Comparison of ENCODE assay signal across 24 cellular contexts in genomic region chr3:11285471-11285870, GRCh38. TPM values are rescaled to one million over a fixed set of nuclear protein-coding genes. Genes with fewer than 3 reads are reported as not detected.
DNase-seq lines count a peak whose midpoint lies in the region; ATAC-seq and TF ChIP-seq lines count a peak whose summit lies in the region.
"Had no signal": no experiment of that assay in that cellular context is flagged by ENCODE, and none has a peak within 500 bp of the region (broad histone marks: within the 10 kb centered on the region; RNA-seq: fewer than 3 reads in every experiment).

No MANE protein-coding gene starts in this region.

- H3K4me2 ChIP-seq in BLaER1 (peak overlapping the region; percentile 86), smooth muscle cell (no peak overlapping the region)

- H3K4me3 ChIP-seq in BLaER1 (no peak overlapping the region), Panc1 (ENCODE audit: low read depth in 2 of 2, low read length in 2 of 2) (no peak overlapping the region), fibroblast of pulmonary artery (replicated peaks; ENCODE audit: low read depth, low read length) (no peak overlapping the region), smooth muscle cell (no peak overlapping the region)
- H3K4me3 ChIP-seq: SK-N-MC had no signal

- DNase-seq in Panc1 (ENCODE audit: low read depth, low spot score) (no peak), fibroblast of pulmonary artery (ENCODE audit: low read depth) (peak; percentile 55), smooth muscle cell (lab: John Stamatoyannopoulos, UW; ENCODE audit: unreplicated experiment) (no peak), dermis blood vessel endothelial cell (no peak)
- DNase-seq in stimulated activated naive CD4-positive, alpha-beta T cell (lab: John Stamatoyannopoulos, UW) = no peak
- DNase-seq: 8988T; Calu3; DMS153; DND-41; KBM-7; MV-4-11; NCI-H1105; NCI-H1436 treated with DMSO at 0.1 percent for 48 hours; NCI-H1930; NCI-H2107; NCI-H446; NCI-H524 treated with DMSO at 0.1 percent for 48 hours; NCI-H774; NK-92 treated with Interleukin-12 subunit alpha and Interleukin-12 subunit beta, amount 100 ng/mL, for 24 hours; SIG-M5 had no signal

- H3K9me3 ChIP-seq in BLaER1 (no peaks in the 10 kb centered on the region), Panc1 (ENCODE audit: control insufficient read depth, insufficient read depth, low read depth, low read length) (no peaks in the 10 kb centered on the region), smooth muscle cell (replicated peaks; ENCODE audit: low read depth) (no peaks in the 10 kb centered on the region)

- H4K20me1 ChIP-seq in BLaER1 = peaks cover 91% of the 10 kb centered on the region
- H4K20me1 ChIP-seq in smooth muscle cell (ENCODE audit: low read depth) = no peaks in the 10 kb centered on the region

- in situ Hi-C loops in Panc1 (cut with HindIII; ENCODE audit: low pct_unique_long_range_greater_than_20kb, low sequenced_read_pairs) = no loop called here

- no peak for TF ChIP-seq CTCF in Panc1 (IDR thresholded peaks at IDR 0.05)
- TF ChIP-seq CTCF in fibroblast of pulmonary artery (IDR thresholded peaks at IDR 0.05; ENCODE audit: low read length, missing control alignments) = no peak
- TF ChIP-seq CTCF in smooth muscle cell (IDR thresholded peaks at IDR 0.05; ENCODE audit: borderline replicate concordance, insufficient read depth, poor library complexity, severe bottlenecking) = no peak

- H2AFZ ChIP-seq in smooth muscle cell (ENCODE audit: low read depth) = no peak overlapping the region

- intact Hi-C loops in Panc1 (cut with micrococcal nuclease; ENCODE audit: unreplicated experiment) = no loop called here

- 62% methylated on average over 2 of the region's 2 CpGs for WGBS in smooth muscle cell (ENCODE audit: low lambda C conversion rate)

- H3K9ac ChIP-seq in BLaER1 (no peak overlapping the region), smooth muscle cell (ENCODE audit: low read depth) (no peak overlapping the region)

- peaks cover 56% of the 10 kb centered on the region for H3K4me1 ChIP-seq in BLaER1
- peaks cover 31% of the 10 kb centered on the region for H3K4me1 ChIP-seq in Panc1 (ENCODE audit: control insufficient read depth, insufficient read depth, low read length)
- peaks cover 11% of the 10 kb centered on the region for H3K4me1 ChIP-seq in smooth muscle cell (ENCODE audit: low read depth)

- peaks cover 24% of the 10 kb centered on the region for H3F3A ChIP-seq in smooth muscle cell (ENCODE audit: low read depth)

- no TSS peak for BruUV-seq in Panc1 (replicated peaks; lab: Mats Ljungman, UMichigan)

- H3K36me3 ChIP-seq in BLaER1 (peaks cover 36% of the 10 kb centered on the region), Panc1 (ENCODE audit: control insufficient read depth, insufficient read depth, low read length) (no peaks in the 10 kb centered on the region), smooth muscle cell (ENCODE audit: low read depth) (no peaks in the 10 kb centered on the region)

- peaks cover 34% of the 10 kb centered on the region for H3K79me2 ChIP-seq in smooth muscle cell (ENCODE audit: low read depth)

- POLR2A ChIA-PET in Panc1 (lab: Charles Lee) = interaction anchor here (0.8 kb wide), 1 partner anchor 13 kb away, joined by 4 read pairs; the partner anchor contains the start of gene ATG7

- H3K27ac ChIP-seq in BLaER1 = no peak overlapping the region
- peak overlapping the region; percentile 54 for H3K27ac ChIP-seq in Panc1 (ENCODE audit: low read length)
- H3K27ac ChIP-seq in smooth muscle cell (ENCODE audit: low read depth) = peak overlapping the region; percentile 17
- H3K27ac ChIP-seq: SK-N-MC had no signal

- CTCF ChIA-PET in Panc1 (lab: Charles Lee) = interaction anchor here (0.7 kb wide), 1 partner anchor 49 kb away, joined by 3 read pairs; no protein-coding TSS in a partner anchor

- ATAC-seq in Panc1 = no peak
- ATAC-seq in GM21423 (IDR thresholded peaks at IDR 0.05; ENCODE audit: unreplicated experiment) = no peak
- ATAC-seq: HCT116 had no signal

- H3K27me3 ChIP-seq in BLaER1 = no peaks in the 10 kb centered on the region
- no peaks in the 10 kb centered on the region for H3K27me3 ChIP-seq in Panc1 (ENCODE audit: control insufficient read depth, insufficient read depth, low read length)
- no peaks in the 10 kb centered on the region for H3K27me3 ChIP-seq in smooth muscle cell (ENCODE audit: low read depth)

RNA-seq across cellular contexts. Expression of gene ATG7, which starts 13.3 kb away (rescaled TPM):
- total RNA-seq in Panc1 (2021; ENCODE audit: unreplicated experiment) (36.0 TPM), smooth muscle cell (27.2 and 40.3 TPM in 2 replicates), dermis blood vessel endothelial cell (80.8 and 102 TPM in 2 replicates)
- polyA plus RNA-seq in Panc1 (2012; ENCODE audit: insufficient read length) = 21.6 TPM
- polyA plus RNA-seq in smooth muscle cell = 19.4 and 27.4 TPM in 2 replicates
